In genomic region chr3:185940951-185941350, GRCh38 we compare ENCODE assay signal across 25 cellular contexts.
"Had no signal": no experiment of that assay in that cellular context is flagged by ENCODE, and none has a peak within 500 bp of the region (broad histone marks: within the 10 kb centered on the region; RNA-seq: fewer than 3 reads in every experiment).

No MANE protein-coding gene starts in this region.

- DNase-seq: activated CD4-positive, alpha-beta memory T cell treated with anti-CD3 and anti-CD28 coated beads, Interleukin-2, amount 10 ng/mL, durations not matched to agents 7 days and 5 days; activated CD4-positive, alpha-beta T cell treated with anti-CD3 and anti-CD28 coated beads, Interleukin-2, amount 10 ng/mL, durations not matched to agents 24 days and 14 days; activated CD4-positive, CD25-positive, alpha-beta regulatory T cell treated with anti-CD3 and anti-CD28 coated beads, Interleukin-2, amount 50 U/mL, for 72 hours; activated CD8-positive, alpha-beta memory T cell treated with anti-CD3 and anti-CD28 coated beads, Interleukin-2, amount 50 U/mL, for 48 hours; activated gamma-delta T cell; activated naive CD4-positive, alpha-beta T cell treated with anti-CD3 and anti-CD28 coated beads, Interleukin-2, amount 10 ng/mL, durations not matched to agents 7 days and 5 days; activated naive CD8-positive, alpha-beta T cell treated with anti-CD3 and anti-CD28 coated beads, Interleukin-2, amount 10 ng/mL, durations not matched to agents 7 days and 5 days; activated T-cell treated with anti-CD3 and anti-CD28 coated beads, Interleukin-2, amount 50 U/mL, for 24 hours; caudate nucleus; effector CD4-positive, alpha-beta T cell; gastrocnemius medialis; glutamatergic neuron; left cardiac atrium; mesenchymal stem cell; natural killer cell; stimulated activated CD4-positive, alpha-beta T cell treated with anti-CD3 and anti-CD28 coated beads, Interleukin-1b, Interleukin-23, amount 100 ng/mL, for 48 hours; stimulated activated naive B cell treated with anti-CD40 and anti-IgM and Interleukin-4, amounts not matched to agents 10 μg/mL and 1 μg/mL and 100 μg/mL, for 72 hours; stomach; T1000; thyroid gland; upper lobe of left lung had no signal

- H3K4me2 ChIP-seq: smooth muscle cell had no signal

- H3K27me3 ChIP-seq: ascending aorta, gastrocnemius medialis, right atrium auricular region, thyroid gland, upper lobe of left lung, vagina had no signal

- H3K36me3 ChIP-seq: ascending aorta, gastrocnemius medialis, right atrium auricular region, stomach, thyroid gland, upper lobe of left lung, vagina had no signal

- H3K9me3 ChIP-seq: ascending aorta, gastrocnemius medialis, right atrium auricular region, stomach, thyroid gland, upper lobe of left lung, vagina had no signal

- H3K27ac ChIP-seq: ascending aorta, gastrocnemius medialis, right atrium auricular region, thyroid gland, upper lobe of left lung, vagina had no signal

- H3K4me3 ChIP-seq: ascending aorta, gastrocnemius medialis, right atrium auricular region, smooth muscle cell, stomach, thyroid gland, upper lobe of left lung, vagina had no signal

- ATAC-seq: gastrocnemius medialis; left cardiac atrium; natural killer cell; stimulated activated naive B cell treated with anti-CD40 and anti-IgM and Interleukin-4, amounts not matched to agents 10 μg/mL and 1 μg/mL and 100 μg/mL, for 72 hours had no signal
